Comparison of ENCODE assay signal across 13 cellular contexts in genomic region chr21:46091631-46092025, GRCh38. TPM values are rescaled to one million over a fixed set of nuclear protein-coding genes. Genes with fewer than 3 reads are reported as not detected.
DNase-seq lines count a peak whose midpoint lies in the region; ATAC-seq, FAIRE-seq and TF ChIP-seq lines count a peak whose summit lies in the region.
"Had no signal": no experiment of that assay in that cellular context is flagged by ENCODE, and none has a peak within 500 bp of the region (broad histone marks: within the 10 kb centered on the region; RNA-seq: fewer than 3 reads in every experiment).

No MANE protein-coding gene starts in this region.

- no peak overlapping the region for H3K23ac ChIP-seq in mesendoderm (ENCODE audit: low read length)

- intact Hi-C loops in mucosa of descending colon (cut with DNase I, micrococcal nuclease) (no loop called here), stomach (cut with DNase I; ENCODE audit: low total_unique reads) (no loop called here), pancreas (cut with DNase I) (no loop called here)

- H2BK5ac ChIP-seq in mesendoderm (ENCODE audit: low read length) = no peak overlapping the region

- peak overlapping the region; percentile 2 to 55 (median 36); a peak in 11 of 22 replicates for H3K9ac ChIP-seq in BLaER1 treated with 17β-estradiol and CSF1 and Interleukin-3, amounts not matched to agents 10 nM and 100 nM
- no peak overlapping the region for H3K9ac ChIP-seq in mesendoderm (ENCODE audit: low read length)

- peak; percentile 11 for ATAC-seq in mucosa of descending colon
- no peak for ATAC-seq in HG03520 (IDR thresholded peaks at IDR 0.05; ENCODE audit: unreplicated experiment)
- ATAC-seq in pancreas = no peak
- ATAC-seq in HG03565 (IDR thresholded peaks at IDR 0.05; ENCODE audit: unreplicated experiment) = no peak
- ATAC-seq: activated CD4-positive, alpha-beta T cell treated with anti-CD3 and anti-CD28 coated beads for 36 hours had no signal

- H3K79me1 ChIP-seq in mesendoderm (ENCODE audit: low read length) = no peaks in the 10 kb centered on the region

- no peak for DNase-seq in brain microvascular endothelial cell
- no peak for DNase-seq in mucosa of descending colon
- DNase-seq in stomach = no peak
- DNase-seq in pancreas = no peak
- DNase-seq in mesendoderm = no peak
- DNase-seq: activated CD4-positive, alpha-beta T cell treated with anti-CD3 and anti-CD28 coated beads for 36 hours; CD4-positive, alpha-beta memory T cell; H7 had no signal

- peak overlapping the region; percentile 36 to 81 (median 71); a peak in 21 of 22 replicates for H3K4me2 ChIP-seq in BLaER1 treated with 17β-estradiol and CSF1 and Interleukin-3, amounts not matched to agents 10 nM and 100 nM
- no peak overlapping the region for H3K4me2 ChIP-seq in mesendoderm (ENCODE audit: low read length)

- H2AK5ac ChIP-seq in mesendoderm (ENCODE audit: low read length) = no peak overlapping the region

- H3K27me3 ChIP-seq in BLaER1 treated with 17β-estradiol and CSF1 and Interleukin-3, amounts not matched to agents 10 nM and 100 nM = no peaks in the 10 kb centered on the region
- H3K27me3 ChIP-seq in brain microvascular endothelial cell (replicated peaks) (no peaks in the 10 kb centered on the region), stomach (peaks cover 0 to 4% (median 0%) of the 10 kb centered on the region in 3 donors), pancreas (no peaks in the 10 kb centered on the region), mesendoderm (ENCODE audit: insufficient read depth, low read length, poor library complexity) (no peaks in the 10 kb centered on the region)

- H3K4me3 ChIP-seq in BLaER1 treated with 17β-estradiol and CSF1 and Interleukin-3, amounts not matched to agents 10 nM and 100 nM = peak overlapping the region in 1 of 10 experiments; percentile 6; a peak in 1 of 20 replicates
- H3K4me3 ChIP-seq in brain microvascular endothelial cell (ENCODE audit: low read depth, low read length) (no peak overlapping the region), mucosa of descending colon (no peak overlapping the region), stomach (peak overlapping the region in 2 of 4 donors; percentile 13 to 22), pancreas (no peak overlapping the region), mesendoderm (ENCODE audit: low read length) (no peak overlapping the region)

- no peaks in the 10 kb centered on the region for H4K20me1 ChIP-seq in BLaER1 treated with 17β-estradiol and CSF1 and Interleukin-3, amounts not matched to agents 10 nM and 100 nM

- H3K9me3 ChIP-seq in BLaER1 treated with 17β-estradiol and CSF1 and Interleukin-3, amounts not matched to agents 10 nM and 100 nM (replicated peaks in 1 of 11) = peaks cover 37 to 40% (median 38%) of the 10 kb centered on the region in 11 experiments
- H3K9me3 ChIP-seq in mucosa of descending colon (no peaks in the 10 kb centered on the region), stomach (peaks cover 0 to 13% (median 6%) of the 10 kb centered on the region in 4 donors), pancreas (no peaks in the 10 kb centered on the region)

- H3K36me3 ChIP-seq in BLaER1 treated with 17β-estradiol and CSF1 and Interleukin-3, amounts not matched to agents 10 nM and 100 nM = no peaks in the 10 kb centered on the region
- H3K36me3 ChIP-seq in brain microvascular endothelial cell (replicated peaks) = no peaks in the 10 kb centered on the region
- H3K36me3 ChIP-seq in mucosa of descending colon (ENCODE audit: low read depth) = no peaks in the 10 kb centered on the region
- H3K36me3 ChIP-seq in stomach = no peaks in the 10 kb centered on the region
- H3K36me3 ChIP-seq in pancreas = no peaks in the 10 kb centered on the region
- no peaks in the 10 kb centered on the region for H3K36me3 ChIP-seq in mesendoderm (ENCODE audit: control insufficient read depth, insufficient read depth, low read length)

- no peak overlapping the region for H2BK120ac ChIP-seq in mesendoderm (ENCODE audit: low read depth, low read length)

- no peak overlapping the region for H3K56ac ChIP-seq in mesendoderm (ENCODE audit: low read length)

- H3K79me2 ChIP-seq in mesendoderm (ENCODE audit: control insufficient read depth, insufficient read depth, low read length) = no peaks in the 10 kb centered on the region

- no peak for FAIRE-seq in pancreas (lab: Jason Lieb, UNC)
- FAIRE-seq: endothelial cell of umbilical vein had no signal

- no peak for TF ChIP-seq CTCF in brain microvascular endothelial cell (IDR thresholded peaks at IDR 0.05; ENCODE audit: low read depth, low read length, missing control alignments)
- no peak for TF ChIP-seq CTCF in mucosa of descending colon (IDR thresholded peaks at IDR 0.05)
- TF ChIP-seq CTCF in stomach (IDR thresholded peaks at IDR 0.05) = no peak
- no peak for TF ChIP-seq CTCF in pancreas (IDR thresholded peaks at IDR 0.05)

- H3K27ac ChIP-seq in BLaER1 treated with 17β-estradiol and CSF1 and Interleukin-3, amounts not matched to agents 10 nM and 100 nM = 0 out of 22 replicates have a peak overlapping the region, but pooled peaks of 1 of the 11 experiments have one; percentile 36
- peak overlapping the region; percentile 84 for H3K27ac ChIP-seq in brain microvascular endothelial cell
- H3K27ac ChIP-seq in stomach = peak overlapping the region; percentile 67 to 96 (median 88)
- peak overlapping the region in 2 of 4 donors; percentile 15 to 22 for H3K27ac ChIP-seq in pancreas
- H3K27ac ChIP-seq in mesendoderm (ENCODE audit: low read depth, low read length) = no peak overlapping the region

- H4K8ac ChIP-seq in mesendoderm (ENCODE audit: low read depth, low read length) = no peak overlapping the region

- in situ Hi-C loops in brain microvascular endothelial cell (cut with HindIII; ENCODE audit: low pct_ligation_motif_present, low sequenced_read_pairs) = no loop called here

- no peak overlapping the region for H4K5ac ChIP-seq in mesendoderm (ENCODE audit: low read length)

- TF ChIP-seq POLR2A in stomach (IDR thresholded peaks at IDR 0.05) = no peak

- H3K4ac ChIP-seq in mesendoderm (ENCODE audit: low read depth, low read length) = no peak overlapping the region

- H3K4me1 ChIP-seq in BLaER1 treated with 17β-estradiol and CSF1 and Interleukin-3, amounts not matched to agents 10 nM and 100 nM = peaks cover 5 to 24% (median 12%) of the 10 kb centered on the region in 10 experiments; a peak in 18 of 20 replicates
- H3K4me1 ChIP-seq in mucosa of descending colon (ENCODE audit: low read depth) (no peaks in the 10 kb centered on the region), stomach (peaks cover 7 to 22% (median 16%) of the 10 kb centered on the region in 4 donors), pancreas (no peaks in the 10 kb centered on the region), mesendoderm (ENCODE audit: control insufficient read depth, low read depth, low read length) (no peaks in the 10 kb centered on the region)

- no peak for TF ChIP-seq EP300 in stomach (IDR thresholded peaks at IDR 0.05)

- WGBS in stomach, 5 donors = 63 to 80% (median 74%) methylated on average over 8 of the region's 8 CpGs
- 71 to 72% methylated on average over 8 of the region's 8 CpGs for WGBS in pancreas, 2 donors
- no CpG with 5 or more reads among the region's 8 CpGs for WGBS in mesendoderm (ENCODE audit: extremely low coverage, insufficient coverage, low lambda C conversion rate)

- no peak overlapping the region for H2BK15ac ChIP-seq in mesendoderm (replicated peaks; ENCODE audit: low read depth)

- no peak overlapping the region for H3K18ac ChIP-seq in mesendoderm (ENCODE audit: low read length)

RNA-seq across cellular contexts. Expression of gene COL6A2, which starts 6.3 kb away (rescaled TPM):
- 100 to 1,000 TPM in 2 of 3 donors, 10 to 100 TPM in 1; 65.1 to 858 (median 191) TPM for total RNA-seq in mucosa of descending colon
- 1,000 to 10,000 TPM in 1 of 5 donors, 100 to 1,000 TPM in 4; 351 to 3,737 (median 491) TPM for total RNA-seq in stomach
- polyA plus RNA-seq in stomach = 100 to 1,000 TPM in 2 of 3 donors, 10 to 100 TPM in 1; 79.3 to 246 (median 113) TPM
- 100 to 1,000 TPM in 1 of 6 donors, 10 to 100 TPM in 5; 15.2 to 135 (median 45.5) TPM for total RNA-seq in pancreas
- 100 to 1,000 TPM in 1 of 2 donors, 10 to 100 TPM in 1; 66.9 to 116 TPM for polyA plus RNA-seq in pancreas
- polyA plus RNA-seq in mesendoderm (2013, experiment 1 of 2) = 67.9 TPM
- 67.5 TPM for polyA plus RNA-seq in mesendoderm (2013, experiment 2 of 2)
- total RNA-seq: OCI-LY7 had no signal
